ENCODE assay signal across 13 cellular contexts in genomic region chr10:101226888-101227736, GRCh38. TPM values are rescaled to one million over a fixed set of nuclear protein-coding genes. Genes with fewer than 3 reads are reported as not detected.
DNase-seq lines count a peak whose midpoint lies in the region; ATAC-seq and TF ChIP-seq lines count a peak whose summit lies in the region.
"Had no signal": no experiment of that assay in that cellular context is flagged by ENCODE, and none has a peak within 500 bp of the region (broad histone marks: within the 10 kb centered on the region; RNA-seq: fewer than 3 reads in every experiment).

No MANE protein-coding gene starts in this region.

- peaks cover 17% of the 10 kb centered on the region for H4K20me1 ChIP-seq in IMR-90 (ENCODE audit: insufficient read depth, low read length)

- TF ChIP-seq CTCF in CD14-positive monocyte (IDR thresholded peaks at IDR 0.05) (no peak), IMR-90 (conservative IDR thresholded peaks at IDR 0.05; ENCODE audit: low read depth, low read length) (no peak), neural crest cell (conservative IDR thresholded peaks at IDR 0.05) (no peak), GM13977 (IDR thresholded peaks at IDR 0.05; ENCODE audit: extremely low read depth, insufficient read depth, missing control alignments) (no peak)

- in situ Hi-C loops in IMR-90 (cut with MboI; ENCODE audit: low sequenced_read_pairs) (no loop called here), GM13977 (cut with MboI; ENCODE audit: low pct_unique_long_range_greater_than_20kb, low sequenced_read_pairs, unreplicated experiment) (no loop called here)

- no peaks in the 10 kb centered on the region for H3K4me1 ChIP-seq in IMR-90 (ENCODE audit: control insufficient read depth, insufficient read depth, low read length)

- H3K27ac Mint-ChIP-seq in CD14-positive monocyte (peak overlapping the region in 1 of 7 donors; percentile 41), neural crest cell (ENCODE audit: unreplicated experiment) (no peak overlapping the region)

- peaks cover 0 to 42% (median 19%) of the 10 kb centered on the region in 7 donors for H3K9me3 Mint-ChIP-seq in CD14-positive monocyte
- no peaks in the 10 kb centered on the region for H3K9me3 Mint-ChIP-seq in neural crest cell

- 6% methylated on average over 44 of the region's 82 CpGs; no CpG with 5 or more reads in 1 of the 2 experiments for WGBS in IMR-90 (ENCODE audit: extremely low coverage in 2 of 2, insufficient read length in 1 of 2), 2 experiments

- peaks cover 78 to 98% (median 89%) of the 10 kb centered on the region in 3 donors for H3K27me3 Mint-ChIP-seq in CD14-positive monocyte (ENCODE audit: low read depth in 3 of 3)
- H3K27me3 Mint-ChIP-seq in neural crest cell (ENCODE audit: low read depth) = peaks cover 95% of the 10 kb centered on the region

- CTCF ChIA-PET in IMR-90 (lab: Yijun Ruan, JAX) = no interaction called here

- intact Hi-C loops in CD14-positive monocyte (cut with micrococcal nuclease) = no loop called here
- intact Hi-C loops in IMR-90 (cut with micrococcal nuclease) = no loop called here

- H4K8ac ChIP-seq in IMR-90 (ENCODE audit: low read depth in 2 of 2, low read length in 2 of 2) = no peak overlapping the region

- H3K36me3 ChIP-seq in IMR-90 (ENCODE audit: control insufficient read depth, insufficient read depth, low read length) = no peaks in the 10 kb centered on the region

- no peak overlapping the region for H2BK120ac ChIP-seq in IMR-90 (ENCODE audit: low read depth, low read length)

- no peak overlapping the region for H3K18ac ChIP-seq in IMR-90 (ENCODE audit: low read depth, low read length)

- no peak overlapping the region for H3K14ac ChIP-seq in IMR-90 (replicated peaks; ENCODE audit: low read depth, low read length)

- peaks cover 14% of the 10 kb centered on the region for H3K9me3 ChIP-seq in IMR-90 (ENCODE audit: control insufficient read depth, insufficient read depth, low read length)

- H2BK20ac ChIP-seq in IMR-90 (ENCODE audit: low read depth, low read length) = no peak overlapping the region

- no TSS peak for BruUV-seq in IMR-90 (replicated peaks; lab: Mats Ljungman, UMichigan)

- no peak for TF ChIP-seq POLR2A in IMR-90 (IDR thresholded peaks at IDR 0.05; ENCODE audit: low read depth, low read length)

- no peak overlapping the region for H4K91ac ChIP-seq in IMR-90 (ENCODE audit: insufficient read depth, low read depth, low read length)

- no peak overlapping the region for H2AK9ac ChIP-seq in IMR-90 (replicated peaks; ENCODE audit: low read depth, low read length, poor library complexity)

- no peak for ATAC-seq in IMR-90 (ENCODE audit: low read depth)
- ATAC-seq in HG02870 (IDR thresholded peaks at IDR 0.05; ENCODE audit: unreplicated experiment) = no peak
- ATAC-seq in HG03280 (IDR thresholded peaks at IDR 0.05; ENCODE audit: unreplicated experiment) = no peak
- ATAC-seq: HCT116 had no signal

- dilution Hi-C loops in IMR-90 (cut with HindIII; ENCODE audit: low sequenced_read_pairs, unreplicated experiment) = no loop called here

- no peak overlapping the region for H4K5ac ChIP-seq in IMR-90 (ENCODE audit: low read depth, low read length)

- H3K9me1 ChIP-seq in IMR-90 (ENCODE audit: insufficient read depth, low read length) = 0 out of 2 replicates have a peak, but pooled peaks cover under 1% of the 10 kb centered on the region

- H3K36me3 Mint-ChIP-seq in CD14-positive monocyte (peaks cover 6 to 10% of the 10 kb centered on the region in 2 donors), neural crest cell (ENCODE audit: low read depth) (peaks cover 2% of the 10 kb centered on the region)

- H2BK5ac ChIP-seq in IMR-90 (ENCODE audit: low read depth, low read length, poor library complexity, severe bottlenecking) = no peak overlapping the region

- no peak for TF ChIP-seq RAD21 in IMR-90 (IDR thresholded peaks at IDR 0.05; ENCODE audit: low read length)

- H3K4me3 ChIP-seq in IMR-90 (ENCODE audit: insufficient read depth, low read depth, low read length) = no peak overlapping the region
- H3K4me3 ChIP-seq: lung had no signal

- peaks cover 98% of the 10 kb centered on the region for H3K27me3 ChIP-seq in IMR-90 (ENCODE audit: control insufficient read depth, insufficient read depth, low read length)

- H2AFZ ChIP-seq in IMR-90 (replicated peaks; ENCODE audit: low read length, poor library complexity) = peak overlapping the region; percentile 39

- no peak overlapping the region for H2AK5ac ChIP-seq in IMR-90 (ENCODE audit: low read depth, low read length)

- H3K27ac ChIP-seq in IMR-90 (ENCODE audit: insufficient read depth, low read length) = no peak overlapping the region

- H3K4me2 ChIP-seq in IMR-90 (ENCODE audit: low read depth, low read length) = no peak overlapping the region

- H2BK15ac ChIP-seq in IMR-90 (ENCODE audit: low read depth, low read length) = no peak overlapping the region

- peaks cover 36% of the 10 kb centered on the region for H3K4me1 Mint-ChIP-seq in CD14-positive monocyte
- peaks cover 30% of the 10 kb centered on the region for H3K4me1 Mint-ChIP-seq in neural crest cell

- H3K4me3 Mint-ChIP-seq in CD14-positive monocyte = peak overlapping the region; percentile 64 to 88
- peak overlapping the region; percentile 67 for H3K4me3 Mint-ChIP-seq in neural crest cell

- H3K4ac ChIP-seq in IMR-90 (ENCODE audit: low read depth, low read length) = no peak overlapping the region

- no peak overlapping the region for H3K23ac ChIP-seq in IMR-90 (ENCODE audit: low read depth, low read length)

- no peak overlapping the region for H3K9ac ChIP-seq in IMR-90 (ENCODE audit: low read depth, low read length)

- POLR2A ChIA-PET in IMR-90 (lab: Charles Lee; ENCODE audit: unreplicated experiment) = no interaction called here

- no peaks in the 10 kb centered on the region for H3K79me1 ChIP-seq in IMR-90 (ENCODE audit: low read depth in 1 of 2, low read length in 2 of 2)

- no peak for DNase-seq in CD14-positive monocyte (ENCODE audit: low spot score)
- DNase-seq in IMR-90 = no peak
- DNase-seq in ecto neural progenitor cell (ENCODE audit: low spot score) = peak; percentile 69
- no peak for DNase-seq in neural crest cell (ENCODE audit: low read depth, low spot score)
- DNase-seq in nucleus accumbens (lab: John Stamatoyannopoulos, UW) = no peak
- DNase-seq in GM13977 (ENCODE audit: low spot score) = no peak
- DNase-seq: erythroblast, NCI-H2171 had no signal

- no peak overlapping the region for H3K56ac ChIP-seq in IMR-90 (ENCODE audit: extremely low read depth, insufficient read depth, low read length)

TF ChIP-seq in IMR-90, 13 proteins besides CTCF, POLR2A, EP300 and RAD21:
- TF ChIP-seq USF2 (IDR thresholded peaks at IDR 0.05; ENCODE audit: low read depth, low read length) = no peak
- no peak for TF ChIP-seq FOS (IDR thresholded peaks at IDR 0.05; ENCODE audit: low read depth, low read length)

RNA-seq across cellular contexts. Expression of gene LBX1, which starts 2.2 kb away (rescaled TPM):
- polyA plus RNA-seq in CD14-positive monocyte = not detected
- not detected in 2 replicates for total RNA-seq in IMR-90 (2012; rRNA removed)
- not detected in 2 replicates for polyA plus RNA-seq in IMR-90 (2012; rRNA removed)
- polyA plus RNA-seq in IMR-90 (2012; cell fraction: cytosol; rRNA removed) = not detected in 2 replicates
- polyA plus RNA-seq in IMR-90 (2012; cell fraction: nucleus; rRNA removed; ENCODE audit: low replicate concordance) = not detected in 2 replicates
- total RNA-seq in neural crest cell = 1.0 and 1.1 TPM in 2 replicates
- total RNA-seq: SK-MEL-5 had no signal
